In genomic region chr15:22167521-22167920, GRCh38 we compare ENCODE assay signal across 7 cellular contexts.
DNase-seq lines count a peak whose midpoint lies in the region; ATAC-seq lines count a peak whose summit lies in the region.
"Not testable (repeated sequence)": the region's sequence is repeated elsewhere in the genome, so short reads cannot be mapped to it uniquely, and the experiment has no call there.

No MANE protein-coding gene starts in this region.

- not testable (repeated sequence) for H3K36me3 ChIP-seq in naive thymus-derived CD4-positive, alpha-beta T cell (ENCODE audit: control insufficient read depth in 2 of 3, insufficient read depth in 3 of 3, low read length in 3 of 3)

- not testable (repeated sequence) for H3K27ac ChIP-seq in naive thymus-derived CD4-positive, alpha-beta T cell (ENCODE audit: low read depth, low read length)

- DNase-seq in activated CD4-positive, alpha-beta T cell treated with anti-CD3 and anti-CD28 coated beads for 1 hour: peak; percentile 6
- DNase-seq in activated CD8-positive, alpha-beta memory T cell treated with anti-CD3 and anti-CD28 coated beads for 24 hours: peak; percentile 51
- peak; percentile 16 to 18 for DNase-seq in activated T-cell treated with anti-CD3 and anti-CD28 coated beads, Interleukin-2, amount 50 U/mL, for 48 hours
- not testable (repeated sequence) for DNase-seq in central memory CD8-positive, alpha-beta T cell (ENCODE audit: low spot score in 2 of 2); stimulated activated effector memory CD8-positive, alpha-beta T cell treated with anti-CD3 and anti-CD28 coated beads, Interleukin-12 subunit alpha, Interleukin-12 subunit beta, amount 100 ng/mL, for 72 hours (ENCODE audit: low spot score in 2 of 2)
- DNase-seq in naive thymus-derived CD4-positive, alpha-beta T cell: peak in 1 of 9 donors; percentile 1
- peak; percentile 2 for DNase-seq in stimulated activated CD4-positive, alpha-beta T cell treated with anti-CD3 and anti-CD28 coated beads, Interleukin-15, amount 100 ng/mL, for 24 hours

- H3K4me3 Mint-ChIP-seq in central memory CD8-positive, alpha-beta T cell; naive thymus-derived CD4-positive, alpha-beta T cell; stimulated activated effector memory CD8-positive, alpha-beta T cell treated with anti-CD3 and anti-CD28 coated beads, Interleukin-12 subunit alpha, Interleukin-12 subunit beta, amount 100 ng/mL, for 72 hours: not testable (repeated sequence)

- not testable (repeated sequence) for H3K4me1 Mint-ChIP-seq in central memory CD8-positive, alpha-beta T cell; naive thymus-derived CD4-positive, alpha-beta T cell; stimulated activated effector memory CD8-positive, alpha-beta T cell treated with anti-CD3 and anti-CD28 coated beads, Interleukin-12 subunit alpha, Interleukin-12 subunit beta, amount 100 ng/mL, for 72 hours

- H3K27ac Mint-ChIP-seq in central memory CD8-positive, alpha-beta T cell (ENCODE audit: low read depth); naive thymus-derived CD4-positive, alpha-beta T cell; stimulated activated effector memory CD8-positive, alpha-beta T cell treated with anti-CD3 and anti-CD28 coated beads, Interleukin-12 subunit alpha, Interleukin-12 subunit beta, amount 100 ng/mL, for 72 hours: not testable (repeated sequence)

- not testable (repeated sequence) for H3K9me3 ChIP-seq in naive thymus-derived CD4-positive, alpha-beta T cell (ENCODE audit: control insufficient read depth in 2 of 3, low read length in 3 of 3)

- H3K4me3 ChIP-seq in naive thymus-derived CD4-positive, alpha-beta T cell (ENCODE audit: low read length): not testable (repeated sequence)

- not testable (repeated sequence) for H3K36me3 Mint-ChIP-seq in central memory CD8-positive, alpha-beta T cell (ENCODE audit: insufficient read depth); naive thymus-derived CD4-positive, alpha-beta T cell; stimulated activated effector memory CD8-positive, alpha-beta T cell treated with anti-CD3 and anti-CD28 coated beads, Interleukin-12 subunit alpha, Interleukin-12 subunit beta, amount 100 ng/mL, for 72 hours

- CTCF ChIA-PET in naive thymus-derived CD4-positive, alpha-beta T cell (lab: Charles Lee): not testable (repeated sequence)

- intact Hi-C loops in naive thymus-derived CD4-positive, alpha-beta T cell (cut with micrococcal nuclease): not testable (repeated sequence)

- not testable (repeated sequence) for H3K27me3 ChIP-seq in naive thymus-derived CD4-positive, alpha-beta T cell (ENCODE audit: control insufficient read depth in 2 of 2, insufficient read depth in 2 of 2, low read length in 2 of 2)

- not testable (repeated sequence) for H3K4me1 ChIP-seq in naive thymus-derived CD4-positive, alpha-beta T cell (ENCODE audit: control insufficient read depth in 2 of 2, insufficient read depth in 2 of 2, low read length in 2 of 2)

- peak; percentile 87 for ATAC-seq in central memory CD8-positive, alpha-beta T cell (replicated peaks; ENCODE audit: extremely low read depth, poor library complexity, severe bottlenecking)
- peak; percentile 72 for ATAC-seq in naive thymus-derived CD4-positive, alpha-beta T cell
- ATAC-seq in stimulated activated effector memory CD8-positive, alpha-beta T cell treated with anti-CD3 and anti-CD28 coated beads, Interleukin-12 subunit alpha, Interleukin-12 subunit beta, amount 100 ng/mL, for 72 hours: peak; percentile 89

- H3K9me3 Mint-ChIP-seq in central memory CD8-positive, alpha-beta T cell; naive thymus-derived CD4-positive, alpha-beta T cell; stimulated activated effector memory CD8-positive, alpha-beta T cell treated with anti-CD3 and anti-CD28 coated beads, Interleukin-12 subunit alpha, Interleukin-12 subunit beta, amount 100 ng/mL, for 72 hours: not testable (repeated sequence)

- not testable (repeated sequence) for H3K27me3 Mint-ChIP-seq in central memory CD8-positive, alpha-beta T cell; naive thymus-derived CD4-positive, alpha-beta T cell

- POLR2A ChIA-PET in naive thymus-derived CD4-positive, alpha-beta T cell (lab: Charles Lee): not testable (repeated sequence)
